Comparison of ENCODE assay signal across 8 cellular contexts in the genomic region with DNA sequence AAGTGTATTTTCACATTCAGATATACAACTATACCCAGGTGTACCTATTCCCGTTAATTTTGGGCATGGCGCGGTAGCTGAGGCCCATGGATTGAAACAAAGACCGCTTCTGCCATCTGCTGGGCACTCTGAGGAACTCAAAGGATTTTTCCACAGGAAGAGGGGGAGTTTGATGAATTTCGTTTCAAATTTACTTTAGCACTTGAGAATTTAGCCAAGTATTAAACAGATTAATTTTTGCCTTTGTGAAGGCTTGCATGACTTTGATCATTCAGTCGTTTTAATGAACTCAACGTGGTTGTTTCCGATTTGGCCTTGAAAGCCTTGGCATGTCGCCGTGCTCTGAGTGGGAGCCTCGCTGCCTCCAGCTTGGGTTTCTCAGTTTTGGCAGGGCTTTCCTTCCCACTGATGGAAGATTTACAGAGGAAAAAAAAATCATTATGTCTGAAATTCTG.
DNase-seq lines count a peak whose midpoint lies in the region; ATAC-seq and TF ChIP-seq lines count a peak whose summit lies in the region.

No MANE protein-coding gene starts in this region.

- TF ChIP-seq CTCF in HEK293 (tag by site-specific recombination; IDR thresholded peaks at IDR 0.05) (peak; percentile 35; the same call in 1 of the 2 replicates), nephron progenitor cell (IDR thresholded peaks at IDR 0.05) (peak; percentile 84), testis (IDR thresholded peaks at IDR 0.05) (peak; percentile 64 to 80 (median 79))

- H3K27me3 Mint-ChIP-seq in CD4-positive, alpha-beta memory T cell: peaks cover 0 to 1% of the 10 kb centered on the region in 2 donors
- H3K27me3 Mint-ChIP-seq in activated T-cell treated with anti-CD3 and anti-CD28 coated beads, Interleukin-2, amount 50 U/mL, for 4 hours (ENCODE audit: low read depth): peaks cover 4% of the 10 kb centered on the region
- H3K27me3 Mint-ChIP-seq in nephron progenitor cell (ENCODE audit: low read depth, poor library complexity): peaks cover 2% of the 10 kb centered on the region

- no peaks in the 10 kb centered on the region for H3K36me3 ChIP-seq in CD4-positive, alpha-beta memory T cell (ENCODE audit: insufficient read depth, low read length)
- H3K36me3 ChIP-seq in HEK293 (ENCODE audit: control insufficient read depth in 2 of 2, insufficient read depth in 1 of 2, low read length in 2 of 2): no peaks in the 10 kb centered on the region
- no peaks in the 10 kb centered on the region for H3K36me3 ChIP-seq in testis (ENCODE audit: low read depth, missing control alignments)

- ATAC-seq in activated T-cell treated with anti-CD3 and anti-CD28 coated beads, Interleukin-2, amount 50 U/mL, for 4 hours: peak; percentile 38 to 70
- ATAC-seq in GM18868 (IDR thresholded peaks at IDR 0.05; ENCODE audit: unreplicated experiment): no peak

- peaks cover 0 to 4% of the 10 kb centered on the region in 2 donors for H3K36me3 Mint-ChIP-seq in CD4-positive, alpha-beta memory T cell
- no peaks in the 10 kb centered on the region for H3K36me3 Mint-ChIP-seq in activated T-cell treated with anti-CD3 and anti-CD28 coated beads, Interleukin-2, amount 50 U/mL, for 4 hours (ENCODE audit: insufficient read depth)
- H3K36me3 Mint-ChIP-seq in nephron progenitor cell (ENCODE audit: low read depth): peaks cover 20% of the 10 kb centered on the region

- DNase-seq in CD4-positive, alpha-beta memory T cell: peak in 4 of 5 donors; percentile 16 to 27 (median 22)
- DNase-seq in NCI-H748 treated with DMSO at 0.1 percent for 48 hours (lab: John Stamatoyannopoulos, UW): peak; percentile 32
- peak; percentile 30 for DNase-seq in activated T-cell treated with anti-CD3 and anti-CD28 coated beads, Interleukin-2, amount 50 U/mL, for 4 hours
- DNase-seq in fibroblast of peridontal ligament (ENCODE audit: extremely low read depth): peak; percentile 87
- DNase-seq in nephron progenitor cell: peak; percentile 66
- DNase-seq in testis: peak; percentile 74

- 19 to 39% methylated on average over 11 of the region's 11 CpGs for WGBS in testis, 2 donors

- H3K4me3 Mint-ChIP-seq in CD4-positive, alpha-beta memory T cell: peak overlapping the region; percentile 5 to 83 (median 52)
- peak overlapping the region; percentile 61 for H3K4me3 Mint-ChIP-seq in activated T-cell treated with anti-CD3 and anti-CD28 coated beads, Interleukin-2, amount 50 U/mL, for 4 hours
- H3K4me3 Mint-ChIP-seq in nephron progenitor cell: peak overlapping the region; percentile 58

- H3K27ac ChIP-seq in CD4-positive, alpha-beta memory T cell (ENCODE audit: low read depth, low read length): no peak overlapping the region
- no peak overlapping the region for H3K27ac ChIP-seq in HEK293 (ENCODE audit: extremely low read depth, low read depth, low read length)
- H3K27ac ChIP-seq in testis: peak overlapping the region; percentile 32 to 68

- intact Hi-C loops in CD4-positive, alpha-beta memory T cell (cut with micrococcal nuclease): no loop called here
- intact Hi-C loops in testis (cut with DNase I; ENCODE audit: low total_unique reads): no loop called here

- no peaks in the 10 kb centered on the region for H3K9me3 ChIP-seq in CD4-positive, alpha-beta memory T cell (ENCODE audit: control insufficient read depth in 1 of 2, low read length in 2 of 2)
- no peaks in the 10 kb centered on the region for H3K9me3 ChIP-seq in HEK293 (ENCODE audit: control insufficient read depth, insufficient read depth, low read depth, low read length)
- no peaks in the 10 kb centered on the region for H3K9me3 ChIP-seq in testis

- no peak for TF ChIP-seq POLR2A in testis (IDR thresholded peaks at IDR 0.05)

- no peak overlapping the region for H3K4me3 ChIP-seq in CD4-positive, alpha-beta memory T cell (ENCODE audit: low read length in 2 of 2)
- H3K4me3 ChIP-seq in HEK293 (ENCODE audit: low read depth, low read length) (peak overlapping the region; percentile 36), testis (peak overlapping the region in 1 of 2 donors; percentile 30)

- no peaks in the 10 kb centered on the region for H3K27me3 ChIP-seq in CD4-positive, alpha-beta memory T cell (ENCODE audit: insufficient read depth, low read length)
- no peaks in the 10 kb centered on the region for H3K27me3 ChIP-seq in testis

- CTCF ChIA-PET in CD4-positive, alpha-beta memory T cell (lab: Charles Lee; ENCODE audit: partially characterized antibody): interaction anchor here (0.9 to 4.9 kb wide), 8 partner anchors 8 to 483 kb away, joined by 3 to 35 read pairs (median 4); no protein-coding TSS in a partner anchor
- CTCF ChIA-PET in HEK293 (lab: Yijun Ruan, JAX): interaction anchor here (0.6 to 3.7 kb wide), 14 partner anchors 10 to 1006 kb away, joined by 3 to 40 read pairs (median 4); no protein-coding TSS in a partner anchor

- H3K27ac Mint-ChIP-seq in CD4-positive, alpha-beta memory T cell: peak overlapping the region in 1 of 7 donors; percentile 25
- H3K27ac Mint-ChIP-seq in nephron progenitor cell: no peak overlapping the region

- POLR2A ChIA-PET in CD4-positive, alpha-beta memory T cell (lab: Charles Lee; ENCODE audit: partially characterized antibody): no interaction called here
- POLR2A ChIA-PET in HEK293 (lab: Yijun Ruan, JAX): interaction anchor here (1.3 kb wide), 1 partner anchor 49 kb away, joined by 3 read pairs; no protein-coding TSS in a partner anchor

- peaks cover 9% of the 10 kb centered on the region for H3K4me1 ChIP-seq in CD4-positive, alpha-beta memory T cell (ENCODE audit: insufficient read depth, low read length)
- H3K4me1 ChIP-seq in HEK293 (ENCODE audit: control insufficient read depth, insufficient read depth, low read length) (no peaks in the 10 kb centered on the region), testis (peaks cover 11% of the 10 kb centered on the region)

- peaks cover 2 to 7% (median 5%) of the 10 kb centered on the region in 4 donors for H3K4me1 Mint-ChIP-seq in CD4-positive, alpha-beta memory T cell
- peaks cover 4% of the 10 kb centered on the region for H3K4me1 Mint-ChIP-seq in activated T-cell treated with anti-CD3 and anti-CD28 coated beads, Interleukin-2, amount 50 U/mL, for 4 hours (ENCODE audit: low read depth)
- peaks cover 27% of the 10 kb centered on the region for H3K4me1 Mint-ChIP-seq in nephron progenitor cell

- H3K9me3 Mint-ChIP-seq in CD4-positive, alpha-beta memory T cell: peaks cover under 1 to 16% (median 9%) of the 10 kb centered on the region in 8 donors
- peaks cover 2% of the 10 kb centered on the region for H3K9me3 Mint-ChIP-seq in activated T-cell treated with anti-CD3 and anti-CD28 coated beads, Interleukin-2, amount 50 U/mL, for 4 hours
- peaks cover 37% of the 10 kb centered on the region for H3K9me3 Mint-ChIP-seq in nephron progenitor cell

TF ChIP-seq in HEK293, 187 proteins besides CTCF, POLR2A, EP300 and RAD21:
- TF ChIP-seq, protein P1, sequence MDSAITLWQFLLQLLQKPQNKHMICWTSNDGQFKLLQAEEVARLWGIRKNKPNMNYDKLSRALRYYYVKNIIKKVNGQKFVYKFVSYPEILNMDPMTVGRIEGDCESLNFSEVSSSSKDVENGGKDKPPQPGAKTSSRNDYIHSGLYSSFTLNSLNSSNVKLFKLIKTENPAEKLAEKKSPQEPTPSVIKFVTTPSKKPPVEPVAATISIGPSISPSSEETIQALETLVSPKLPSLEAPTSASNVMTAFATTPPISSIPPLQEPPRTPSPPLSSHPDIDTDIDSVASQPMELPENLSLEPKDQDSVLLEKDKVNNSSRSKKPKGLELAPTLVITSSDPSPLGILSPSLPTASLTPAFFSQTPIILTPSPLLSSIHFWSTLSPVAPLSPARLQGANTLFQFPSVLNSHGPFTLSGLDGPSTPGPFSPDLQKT (IDR thresholded peaks at IDR 0.05; ENCODE audit: borderline replicate concordance, low read depth, low read length): no peak
- TF ChIP-seq ZNF302 (tag by site-specific recombination; IDR thresholded peaks at IDR 0.05; ENCODE audit: low read depth) (no peak), ZNF776 (tag by site-specific recombination; IDR thresholded peaks at IDR 0.05; ENCODE audit: borderline replicate concordance) (no peak), ZNF335 (tag by site-specific recombination; conservative IDR thresholded peaks at IDR 0.05) (peak; percentile 30; the same call in 1 of the 2 replicates), ZNF830 (tag by site-specific recombination; IDR thresholded peaks at IDR 0.05; ENCODE audit: low read depth) (no peak), ZNF654 (tag by site-specific recombination; IDR thresholded peaks at IDR 0.05; ENCODE audit: low read depth) (peak; percentile 90), FEZF1 (tag by site-specific recombination; IDR thresholded peaks at IDR 0.05) (no peak), OVOL3 (tag by site-specific recombination; IDR thresholded peaks at IDR 0.05) (no peak)
- TF ChIP-seq, protein P2, sequence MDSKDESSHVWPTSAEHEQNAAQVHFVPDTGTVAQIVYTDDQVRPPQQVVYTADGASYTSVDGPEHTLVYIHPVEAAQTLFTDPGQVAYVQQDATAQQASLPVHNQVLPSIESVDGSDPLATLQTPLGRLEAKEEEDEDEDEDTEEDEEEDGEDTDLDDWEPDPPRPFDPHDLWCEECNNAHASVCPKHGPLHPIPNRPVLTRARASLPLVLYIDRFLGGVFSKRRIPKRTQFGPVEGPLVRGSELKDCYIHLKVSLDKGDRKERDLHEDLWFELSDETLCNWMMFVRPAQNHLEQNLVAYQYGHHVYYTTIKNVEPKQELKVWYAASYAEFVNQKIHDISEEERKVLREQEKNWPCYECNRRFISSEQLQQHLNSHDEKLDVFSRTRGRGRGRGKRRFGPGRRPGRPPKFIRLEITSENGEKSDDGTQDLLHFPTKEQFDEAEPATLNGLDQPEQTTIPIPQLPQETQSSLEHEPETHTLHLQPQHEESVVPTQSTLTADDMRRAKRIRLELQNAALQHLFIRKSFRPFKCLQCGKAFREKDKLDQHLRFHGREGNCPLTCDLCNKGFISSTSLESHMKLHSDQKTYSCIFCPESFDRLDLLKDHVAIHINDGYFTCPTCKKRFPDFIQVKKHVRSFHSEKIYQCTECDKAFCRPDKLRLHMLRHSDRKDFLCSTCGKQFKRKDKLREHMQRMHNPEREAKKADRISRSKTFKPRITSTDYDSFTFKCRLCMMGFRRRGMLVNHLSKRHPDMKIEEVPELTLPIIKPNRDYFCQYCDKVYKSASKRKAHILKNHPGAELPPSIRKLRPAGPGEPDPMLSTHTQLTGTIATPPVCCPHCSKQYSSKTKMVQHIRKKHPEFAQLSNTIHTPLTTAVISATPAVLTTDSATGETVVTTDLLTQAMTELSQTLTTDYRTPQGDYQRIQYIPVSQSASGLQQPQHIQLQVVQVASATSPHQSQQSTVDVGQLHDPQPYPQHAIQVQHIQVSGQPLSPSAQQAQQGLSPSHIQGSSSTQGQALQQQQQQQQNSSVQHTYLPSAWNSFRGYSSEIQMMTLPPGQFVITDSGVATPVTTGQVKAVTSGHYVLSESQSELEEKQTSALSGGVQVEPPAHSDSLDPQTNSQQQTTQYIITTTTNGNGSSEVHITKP (tag by site-specific recombination; IDR thresholded peaks at IDR 0.05): peak; percentile 62

Comparison
In these comparisons a context has a peak if more than half of its experiments do, and no peak if none do; other contexts are left out.
1. DNase-seq: peak in every context shown above with its lines; median percentile 87 in fibroblast of peridontal ligament; 74 in testis; 66 in nephron progenitor cell; 32 in NCI-H748 treated with DMSO at 0.1 percent for 48 hours; 30 in activated T-cell treated with anti-CD3 and anti-CD28 coated beads, Interleukin-2, amount 50 U/mL, for 4 hours; 22 in CD4-positive, alpha-beta memory T cell.
2. H3K27ac ChIP-seq: peak in testis (2 of 2); none in CD4-positive, alpha-beta memory T cell (single experiment) and HEK293 (single experiment).
3. Peak in every context shown above with its lines, with median percentiles within 50 percentile points of each other: H3K4me3 Mint-ChIP-seq and CTCF ChIP-seq.